In genomic region chr2:191724015-191724414, GRCh38 we compare ENCODE assay signal across 12 cellular contexts. TPM values are rescaled to one million over a fixed set of nuclear protein-coding genes. Genes with fewer than 3 reads are reported as not detected.
DNase-seq lines count a peak whose midpoint lies in the region; ATAC-seq and TF ChIP-seq lines count a peak whose summit lies in the region.
"Had no signal": no experiment of that assay in that cellular context is flagged by ENCODE, and none has a peak within 500 bp of the region (broad histone marks: within the 10 kb centered on the region; RNA-seq: fewer than 3 reads in every experiment).

No MANE protein-coding gene starts in this region.

- DNase-seq in DMS79 (lab: John Stamatoyannopoulos, UW) (peak; percentile 42), Karpas-422 (peak; percentile 58), neural progenitor cell (ENCODE audit: low spot score) (no peak), posterior cingulate gyrus (no peak), GOT3 (lab: John Stamatoyannopoulos, UW) (no peak)
- no peak for DNase-seq in stimulated activated CD4-positive, alpha-beta T cell treated with anti-CD3 and anti-CD28 coated beads, Interleukin-15, amount 100 ng/mL, for 24 hours
- DNase-seq: activated naive CD4-positive, alpha-beta T cell treated with Interleukin-2 at 50 U/mL for 16 hours; HCEC 1CT; Right ventricle myocardium superior; stimulated activated naive CD4-positive, alpha-beta T cell treated with Interleukin-2 at 50 U/mL for 16 hours had no signal

- H3K27ac Mint-ChIP-seq in neural progenitor cell = no peak overlapping the region

- peaks cover 6% of the 10 kb centered on the region for H3K4me1 Mint-ChIP-seq in neural progenitor cell

- H3K4me3 ChIP-seq in Karpas-422 (ENCODE audit: low read length) (no peak overlapping the region), neural progenitor cell (no peak overlapping the region)

- no peak overlapping the region for H3K4me2 ChIP-seq in Karpas-422 (ENCODE audit: low read depth, low read length, poor library complexity, severe bottlenecking)
- H3K4me2 ChIP-seq in neural progenitor cell = no peak overlapping the region

- H2AFZ ChIP-seq in Karpas-422 (ENCODE audit: low read length) (no peak overlapping the region), neural progenitor cell (replicated peaks) (no peak overlapping the region)

- H3K4me3 Mint-ChIP-seq in neural progenitor cell = no peak overlapping the region

- peaks cover 2% of the 10 kb centered on the region for H3K9me3 Mint-ChIP-seq in neural progenitor cell

- H3K36me3 Mint-ChIP-seq in neural progenitor cell = no peaks in the 10 kb centered on the region

- no peaks in the 10 kb centered on the region for H3F3A ChIP-seq in neural progenitor cell (ENCODE audit: low read depth)

- no peaks in the 10 kb centered on the region for H3K4me1 ChIP-seq in Karpas-422 (ENCODE audit: low read length)
- H3K4me1 ChIP-seq in neural progenitor cell = no peaks in the 10 kb centered on the region

- peak; percentile 48 for ATAC-seq in GM19351 (IDR thresholded peaks at IDR 0.05; ENCODE audit: unreplicated experiment)
- ATAC-seq in HG02938 (IDR thresholded peaks at IDR 0.05; ENCODE audit: unreplicated experiment) = peak; percentile 76

- H3K27ac ChIP-seq in Karpas-422 (ENCODE audit: low read length) (no peak overlapping the region), neural progenitor cell (no peak overlapping the region)

- H3K9me3 ChIP-seq in Karpas-422 (ENCODE audit: low read length) (no peaks in the 10 kb centered on the region), neural progenitor cell (ENCODE audit: low read depth) (no peaks in the 10 kb centered on the region)

- H4K20me1 ChIP-seq in Karpas-422 (ENCODE audit: insufficient read depth, low read depth, low read length) = no peaks in the 10 kb centered on the region
- no peaks in the 10 kb centered on the region for H4K20me1 ChIP-seq in neural progenitor cell (ENCODE audit: low read depth)

- H3K9me2 ChIP-seq in Karpas-422 (replicated peaks; ENCODE audit: insufficient read depth, low read length) = no peaks in the 10 kb centered on the region

- no peaks in the 10 kb centered on the region for H3K27me3 ChIP-seq in Karpas-422 (ENCODE audit: low read length)
- no peaks in the 10 kb centered on the region for H3K27me3 ChIP-seq in neural progenitor cell

- peaks cover 3% of the 10 kb centered on the region for H3K27me3 Mint-ChIP-seq in neural progenitor cell (ENCODE audit: insufficient read depth, low read depth)

- H3K79me2 ChIP-seq in Karpas-422 (ENCODE audit: low read length) = no peaks in the 10 kb centered on the region
- no peaks in the 10 kb centered on the region for H3K79me2 ChIP-seq in neural progenitor cell (ENCODE audit: low read depth)

- H3K9ac ChIP-seq in Karpas-422 (ENCODE audit: low read length) (no peak overlapping the region), neural progenitor cell (no peak overlapping the region)

- TF ChIP-seq CTCF in neural progenitor cell (IDR thresholded peaks at IDR 0.05) = no peak

- intact Hi-C loops in posterior cingulate gyrus (cut with DNase I) = no loop called here

- H3K36me3 ChIP-seq in Karpas-422 (ENCODE audit: insufficient read depth, low read length) (no peaks in the 10 kb centered on the region), neural progenitor cell (no peaks in the 10 kb centered on the region)

RNA-seq across cellular contexts. Expression of gene NABP1, which starts 46.1 kb away (rescaled TPM):
- 47.0 and 52.4 TPM in 2 replicates for total RNA-seq in Karpas-422 (2014; rRNA removed; shearing (Covaris generic); ENCODE audit: low replicate concordance)
- 1.2 and 2.8 TPM in 2 replicates for total RNA-seq in neural progenitor cell (ENCODE audit: low replicate concordance)

Comparison
In these comparisons a context has a peak if more than half of its experiments do, and no peak if none do; other contexts are left out.
1. DNase-seq: peak in DMS79 (single experiment) and Karpas-422 (single experiment); none in stimulated activated CD4-positive, alpha-beta T cell treated with anti-CD3 and anti-CD28 coated beads, Interleukin-15, amount 100 ng/mL, for 24 hours (single experiment), neural progenitor cell (single experiment), posterior cingulate gyrus (0 of 10) and GOT3 (single experiment).
2. RNA of gene NABP1, which starts 46.1 kb away (total RNA-seq): 47.0 to 52.4 TPM in Karpas-422; 1.2 to 2.8 TPM in neural progenitor cell; every median in the first group is over 10 times any median in the second.